ENCODE assay signal across 13 cellular contexts in genomic region chr10:48417374-48417773, GRCh38.
"Had no signal": no experiment of that assay in that cellular context is flagged by ENCODE, and none has a peak within 500 bp of the region (broad histone marks: within the 10 kb centered on the region; RNA-seq: fewer than 3 reads in every experiment).

No MANE protein-coding gene starts in this region.

- H3K27ac Mint-ChIP-seq: activated CD8-positive, alpha-beta T cell treated with anti-CD3 and anti-CD28 coated beads for 36 hours; activated naive CD4-positive, alpha-beta T cell treated with anti-CD3 and anti-CD28 coated beads, Interleukin-2, amount 50 U/mL, for 72 hours had no signal

- H3K36me3 ChIP-seq: thoracic aorta had no signal

- H3K4me3 ChIP-seq: coronary artery, thoracic aorta had no signal

- H3K4me3 Mint-ChIP-seq: activated CD8-positive, alpha-beta T cell treated with anti-CD3 and anti-CD28 coated beads for 36 hours; central memory CD8-positive, alpha-beta T cell had no signal

- DNase-seq: activated CD4-positive, alpha-beta T cell treated with anti-CD3 and anti-CD28 coated beads for 48 hours; activated CD8-positive, alpha-beta T cell treated with anti-CD3 and anti-CD28 coated beads for 36 hours; activated gamma-delta T cell; activated T-cell treated with anti-CD3 and anti-CD28 coated beads, Interleukin-2, amount 50 U/mL, for 48 hours; foreskin melanocyte; stimulated activated CD4-positive, alpha-beta T cell treated with anti-CD3 and anti-CD28 coated beads, Interleukin-12 subunit alpha, Interleukin-12 subunit beta, amount 100 ng/mL, for 4 hours; stimulated activated CD4-positive, alpha-beta T cell treated with anti-CD3 and anti-CD28 coated beads, Interleukin-2, amount 100 ng/mL, for 24 hours; T-helper 1 cell had no signal

- H3K4me1 Mint-ChIP-seq: central memory CD8-positive, alpha-beta T cell had no signal

- ATAC-seq: activated CD8-positive, alpha-beta T cell treated with anti-CD3 and anti-CD28 coated beads for 36 hours had no signal

- H3K27ac ChIP-seq: coronary artery, thoracic aorta, VCaP had no signal

- H3K27me3 Mint-ChIP-seq: activated CD8-positive, alpha-beta T cell treated with anti-CD3 and anti-CD28 coated beads for 36 hours; central memory CD8-positive, alpha-beta T cell had no signal
